11 cellular contexts compared by ENCODE assay signal in the genomic region with DNA sequence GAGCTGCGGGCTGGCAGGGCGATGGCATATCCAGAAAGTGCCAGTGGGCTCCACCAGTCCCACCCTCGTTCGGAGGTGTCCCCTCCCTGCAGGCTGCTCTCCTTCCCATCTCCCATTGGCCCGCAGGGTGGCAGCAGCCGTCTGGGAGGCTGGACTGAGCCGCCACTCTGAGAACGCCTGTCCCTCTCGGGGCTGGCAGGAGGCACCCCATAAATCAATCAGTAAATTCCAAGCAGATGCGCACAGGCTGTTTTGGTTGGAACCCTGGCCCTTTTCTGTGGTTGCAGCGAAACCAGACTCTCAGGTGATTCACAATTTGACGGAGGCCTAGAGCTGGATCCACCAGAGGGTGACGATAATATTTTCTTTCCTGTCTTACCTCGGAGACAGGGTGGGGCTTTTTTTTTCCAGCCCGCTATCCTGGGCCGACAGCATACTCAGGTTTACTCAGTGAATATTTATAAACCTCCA.
DNase-seq lines count a peak whose midpoint lies in the region; ATAC-seq, FAIRE-seq and TF ChIP-seq lines count a peak whose summit lies in the region.
"Had no signal": no experiment of that assay in that cellular context is flagged by ENCODE, and none has a peak within 500 bp of the region (broad histone marks: within the 10 kb centered on the region; RNA-seq: fewer than 3 reads in every experiment).

No MANE protein-coding gene starts in this region.

- intact Hi-C loops in A673 (cut with micrococcal nuclease; ENCODE audit: unreplicated experiment), result no loop called here
- intact Hi-C loops in HepG2 (cut with micrococcal nuclease; ENCODE audit: unreplicated experiment), result no loop called here

- WGBS in HepG2 (ENCODE audit: low lambda C conversion rate), result 21% methylated on average over 9 of the region's 16 CpGs

- no peaks in the 10 kb centered on the region for H3K9me3 ChIP-seq in A673 (ENCODE audit: low read depth, low read length, poor library complexity, severe bottlenecking)
- no peaks in the 10 kb centered on the region for H3K9me3 ChIP-seq in WERI-Rb-1 (ENCODE audit: severe bottlenecking)
- H3K9me3 ChIP-seq in HepG2 (ENCODE audit: low read length), result no peaks in the 10 kb centered on the region

- H3K79me2 ChIP-seq in HepG2 (ENCODE audit: insufficient read depth, low read length), result no peaks in the 10 kb centered on the region

- H3K27me3 ChIP-seq in A673 (replicated peaks; ENCODE audit: insufficient read depth, low read depth, low read length, poor library complexity) (no peaks in the 10 kb centered on the region), WERI-Rb-1 (ENCODE audit: insufficient read depth, low read depth, severe bottlenecking) (no peaks in the 10 kb centered on the region), HepG2 (ENCODE audit: control insufficient read depth in 1 of 2, insufficient read depth in 2 of 2, low read length in 2 of 2) (peaks cover 2 to 38% of the 10 kb centered on the region in 2 experiments; a peak in 3 of 5 replicates)

- no TSS peak for BruUV-seq in A673 (replicated peaks; lab: Mats Ljungman, UMichigan)
- no TSS peak for BruUV-seq in HepG2 (replicated peaks; lab: Mats Ljungman, UMichigan)

- H3K4me1 ChIP-seq in A673 (ENCODE audit: insufficient read depth, low read length, poor library complexity, severe bottlenecking) (no peaks in the 10 kb centered on the region), HepG2 (ENCODE audit: insufficient read depth, low read length) (no peaks in the 10 kb centered on the region)

- in situ Hi-C loops in HepG2 (cut with HindIII; ENCODE audit: extremely low pct_ligation_motif_present, low pct_unique_long_range_greater_than_20kb), result no loop called here

- no peak overlapping the region for H3K27ac ChIP-seq in A673 (ENCODE audit: low read depth, low read length, poor library complexity, severe bottlenecking)
- H3K27ac ChIP-seq in WERI-Rb-1, result no peak overlapping the region
- no peak overlapping the region for H3K27ac ChIP-seq in HepG2 (ENCODE audit: extremely low read length, insufficient read depth, low read length)

- H3K4me3 ChIP-seq in A673 (ENCODE audit: low read depth, low read length, poor library complexity, severe bottlenecking) (no peak overlapping the region), WERI-Rb-1 (ENCODE audit: low read depth, low read length) (no peak overlapping the region), HepG2 (replicated peaks in 1 of 3; ENCODE audit: insufficient read depth in 1 of 3, low read depth in 2 of 3, low read length in 3 of 3) (no peak overlapping the region)

- POLR2A ChIA-PET in A673 (lab: Charles Lee; ENCODE audit: low non-redundant PET) (no interaction called here), HepG2 (lab: Yijun Ruan, JAX) (no interaction called here)
- POLR2A ChIA-PET in activated CD8-positive, alpha-beta T cell treated with anti-CD3 and anti-CD28 coated beads, Interleukin-2, amount 10 ng/mL, durations not matched to agents 7 days and 5 days (lab: Charles Lee), result interaction anchor here (0.6 kb wide), 1 partner anchor 148 kb away, joined by 3 read pairs; no protein-coding TSS in a partner anchor

- peak; percentile 29 for DNase-seq in A673 (ENCODE audit: low spot score)
- peak; percentile 33 for DNase-seq in HK-2 (ENCODE audit: unreplicated experiment)
- DNase-seq in WERI-Rb-1, result peak; percentile 29
- DNase-seq in HepG2 (ENCODE audit: low spot score), result no peak
- no peak for DNase-seq in activated CD8-positive, alpha-beta T cell treated with anti-CD3 and anti-CD28 coated beads, Interleukin-2, amount 10 ng/mL, durations not matched to agents 7 days and 5 days
- DNase-seq in hypothalamus (lab: John Stamatoyannopoulos, UW), result no peak
- DNase-seq: activated B cell treated with CpG ODN at 0.5 μM for 24 hours; anterior cingulate cortex; CD8-positive, alpha-beta memory T cell had no signal

- TF ChIP-seq EP300 in HepG2 (IDR thresholded peaks at IDR 0.05; ENCODE audit: low read depth in 2 of 2, low read length in 2 of 2) (no peak), HepG2 (CRISPR knock-in tag; IDR thresholded peaks at IDR 0.05; ENCODE audit: borderline replicate concordance) (no peak)

- H3K9ac ChIP-seq in HepG2 (ENCODE audit: insufficient read depth, low read depth, low read length), result no peak overlapping the region

- no peak overlapping the region for H3K4me2 ChIP-seq in HepG2 (ENCODE audit: low read depth, low read length)

- H3K27ac Mint-ChIP-seq in activated CD8-positive, alpha-beta T cell treated with anti-CD3 and anti-CD28 coated beads, Interleukin-2, amount 10 ng/mL, durations not matched to agents 7 days and 5 days, result no peak overlapping the region
- H3K27ac Mint-ChIP-seq: activated B cell treated with CpG ODN at 0.5 μM for 24 hours had no signal

- H3K9me3 Mint-ChIP-seq in activated CD8-positive, alpha-beta T cell treated with anti-CD3 and anti-CD28 coated beads, Interleukin-2, amount 10 ng/mL, durations not matched to agents 7 days and 5 days (ENCODE audit: insufficient read depth), result no peaks in the 10 kb centered on the region
- H3K9me3 Mint-ChIP-seq: activated B cell treated with CpG ODN at 0.5 μM for 24 hours; CD8-positive, alpha-beta memory T cell had no signal

- peak; percentile 42 for TF ChIP-seq CTCF in A673 (conservative IDR thresholded peaks at IDR 0.05; ENCODE audit: low read depth, low read length)
- TF ChIP-seq CTCF in WERI-Rb-1 (IDR thresholded peaks at IDR 0.05; ENCODE audit: low read depth, low read length), result no peak
- peak; percentile 36 for TF ChIP-seq CTCF in HepG2 (CRISPR knock-in tag; IDR thresholded peaks at IDR 0.05)

- no peak overlapping the region for H3K4me3 Mint-ChIP-seq in activated CD8-positive, alpha-beta T cell treated with anti-CD3 and anti-CD28 coated beads, Interleukin-2, amount 10 ng/mL, durations not matched to agents 7 days and 5 days
- H3K4me3 Mint-ChIP-seq: activated B cell treated with CpG ODN at 0.5 μM for 24 hours; CD8-positive, alpha-beta memory T cell had no signal

- TF ChIP-seq POLR2A in HepG2 (IDR thresholded peaks at IDR 0.05; ENCODE audit: insufficient read depth in 1 of 2, low read depth in 2 of 2, low read length in 2 of 2), result no peak

- H3K36me3 Mint-ChIP-seq in activated CD8-positive, alpha-beta T cell treated with anti-CD3 and anti-CD28 coated beads, Interleukin-2, amount 10 ng/mL, durations not matched to agents 7 days and 5 days (ENCODE audit: low read depth), result no peaks in the 10 kb centered on the region
- H3K36me3 Mint-ChIP-seq: CD8-positive, alpha-beta memory T cell had no signal

- H2AFZ ChIP-seq in HepG2 (ENCODE audit: low read length), result no peak overlapping the region

- CTCF ChIA-PET in A673 (lab: Charles Lee) (no interaction called here), HepG2 (lab: Yijun Ruan, JAX; ENCODE audit: low intra/inter-chr PET ratio, low total read pairs) (no interaction called here)
- CTCF ChIA-PET in activated CD8-positive, alpha-beta T cell treated with anti-CD3 and anti-CD28 coated beads, Interleukin-2, amount 10 ng/mL, durations not matched to agents 7 days and 5 days (lab: Charles Lee), result no interaction called here

- ATAC-seq in HepG2, result peak; percentile 54
- ATAC-seq in activated CD8-positive, alpha-beta T cell treated with anti-CD3 and anti-CD28 coated beads, Interleukin-2, amount 10 ng/mL, durations not matched to agents 7 days and 5 days, result no peak
- ATAC-seq in GM19351 (IDR thresholded peaks at IDR 0.05; ENCODE audit: unreplicated experiment), result no peak
- no peak for ATAC-seq in HG02588 (IDR thresholded peaks at IDR 0.05; ENCODE audit: unreplicated experiment)

- FAIRE-seq in HepG2 (lab: Jason Lieb, UNC), result no peak

- no peaks in the 10 kb centered on the region for H4K20me1 ChIP-seq in HepG2 (ENCODE audit: insufficient read depth, low read length)

- H3K36me3 ChIP-seq in A673 (ENCODE audit: insufficient read depth, low read length, poor library complexity, severe bottlenecking) (no peaks in the 10 kb centered on the region), WERI-Rb-1 (no peaks in the 10 kb centered on the region), HepG2 (replicated peaks in 1 of 2; ENCODE audit: control insufficient read depth in 1 of 2, insufficient read depth in 2 of 2, low read length in 2 of 2) (no peaks in the 10 kb centered on the region)

- no peaks in the 10 kb centered on the region for H3K27me3 Mint-ChIP-seq in activated CD8-positive, alpha-beta T cell treated with anti-CD3 and anti-CD28 coated beads, Interleukin-2, amount 10 ng/mL, durations not matched to agents 7 days and 5 days (ENCODE audit: low read depth)
- H3K27me3 Mint-ChIP-seq: activated B cell treated with CpG ODN at 0.5 μM for 24 hours had no signal

- no peak for TF ChIP-seq RAD21 in HepG2 (CRISPR knock-in tag; IDR thresholded peaks at IDR 0.05)

- no peaks in the 10 kb centered on the region for H3K4me1 Mint-ChIP-seq in activated CD8-positive, alpha-beta T cell treated with anti-CD3 and anti-CD28 coated beads, Interleukin-2, amount 10 ng/mL, durations not matched to agents 7 days and 5 days (ENCODE audit: low read depth)
- H3K4me1 Mint-ChIP-seq: activated B cell treated with CpG ODN at 0.5 μM for 24 hours; CD8-positive, alpha-beta memory T cell had no signal

TF ChIP-seq in HepG2, 621 proteins besides CTCF, POLR2A, EP300 and RAD21:
- TF ChIP-seq STAG1 (CRISPR knock-in tag; IDR thresholded peaks at IDR 0.05) (peak; percentile 38), ATAD3A (CRISPR knock-in tag; IDR thresholded peaks at IDR 0.05) (no peak)
TF ChIP-seq in HepG2: peak in this region for 1.

Comparison
In these comparisons a context has a peak if more than half of its experiments do, and no peak if none do; other contexts are left out.
1. DNase-seq: peak in A673 (single experiment), HK-2 (single experiment) and WERI-Rb-1 (single experiment); none in HepG2 (single experiment), activated CD8-positive, alpha-beta T cell treated with anti-CD3 and anti-CD28 coated beads, Interleukin-2, amount 10 ng/mL, durations not matched to agents 7 days and 5 days (single experiment) and hypothalamus (0 of 51).